Comparison of ENCODE assay signal across 1 cellular context in the genomic region with DNA sequence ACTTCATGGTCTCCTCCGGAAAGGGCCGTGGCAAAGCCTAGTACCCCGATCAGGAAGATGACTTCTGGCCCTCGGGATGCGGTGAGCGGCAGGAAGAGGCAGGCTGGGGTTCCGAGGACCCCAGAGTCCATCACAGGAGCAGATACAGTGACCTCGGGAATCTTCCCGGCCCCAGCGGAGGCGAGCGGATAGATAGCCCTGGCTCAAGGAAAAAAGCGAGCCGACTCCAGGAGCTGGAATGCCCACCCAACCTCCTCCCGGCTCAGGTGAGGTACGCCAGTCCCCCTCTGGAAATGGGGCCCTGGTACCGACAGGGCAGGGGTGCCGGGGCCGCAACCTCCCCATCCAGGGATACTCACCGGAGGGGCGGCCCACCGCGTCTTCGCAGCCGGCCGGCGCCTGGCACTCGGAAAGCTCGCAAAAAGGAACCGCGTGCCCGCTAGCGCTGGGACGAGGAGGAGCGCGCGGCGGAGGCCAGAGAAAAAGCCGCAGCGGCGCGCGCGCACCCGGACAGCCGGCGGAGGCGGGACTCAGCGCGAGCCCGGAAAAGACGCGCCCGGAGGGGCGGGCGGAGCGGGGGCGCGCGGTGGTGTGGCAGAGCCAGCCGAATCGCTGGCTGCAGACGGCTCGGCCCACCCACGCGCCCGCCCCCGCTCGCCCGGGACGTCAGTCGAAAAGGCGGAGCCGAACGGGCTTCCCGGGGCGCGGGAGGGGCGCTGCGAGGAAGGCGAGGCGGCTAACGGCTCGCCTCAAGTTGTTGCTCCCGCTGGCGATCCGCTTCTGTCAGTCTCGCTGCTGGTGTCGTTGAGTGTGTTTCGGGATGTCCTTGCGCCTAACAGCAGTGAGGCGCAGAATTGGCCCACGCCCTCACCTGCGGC.
TF ChIP-seq lines count a peak whose summit lies in the region.

A gene (minus strand): TSS at position 478 of the 878 bp plus-strand sequence. CDS start 49,894 bp downstream, outside the sequence.

TF ChIP-seq in GM23338, 12 proteins besides CTCF, POLR2A, EP300 and RAD21 (continued from another document):
- TF ChIP-seq, protein P1, sequence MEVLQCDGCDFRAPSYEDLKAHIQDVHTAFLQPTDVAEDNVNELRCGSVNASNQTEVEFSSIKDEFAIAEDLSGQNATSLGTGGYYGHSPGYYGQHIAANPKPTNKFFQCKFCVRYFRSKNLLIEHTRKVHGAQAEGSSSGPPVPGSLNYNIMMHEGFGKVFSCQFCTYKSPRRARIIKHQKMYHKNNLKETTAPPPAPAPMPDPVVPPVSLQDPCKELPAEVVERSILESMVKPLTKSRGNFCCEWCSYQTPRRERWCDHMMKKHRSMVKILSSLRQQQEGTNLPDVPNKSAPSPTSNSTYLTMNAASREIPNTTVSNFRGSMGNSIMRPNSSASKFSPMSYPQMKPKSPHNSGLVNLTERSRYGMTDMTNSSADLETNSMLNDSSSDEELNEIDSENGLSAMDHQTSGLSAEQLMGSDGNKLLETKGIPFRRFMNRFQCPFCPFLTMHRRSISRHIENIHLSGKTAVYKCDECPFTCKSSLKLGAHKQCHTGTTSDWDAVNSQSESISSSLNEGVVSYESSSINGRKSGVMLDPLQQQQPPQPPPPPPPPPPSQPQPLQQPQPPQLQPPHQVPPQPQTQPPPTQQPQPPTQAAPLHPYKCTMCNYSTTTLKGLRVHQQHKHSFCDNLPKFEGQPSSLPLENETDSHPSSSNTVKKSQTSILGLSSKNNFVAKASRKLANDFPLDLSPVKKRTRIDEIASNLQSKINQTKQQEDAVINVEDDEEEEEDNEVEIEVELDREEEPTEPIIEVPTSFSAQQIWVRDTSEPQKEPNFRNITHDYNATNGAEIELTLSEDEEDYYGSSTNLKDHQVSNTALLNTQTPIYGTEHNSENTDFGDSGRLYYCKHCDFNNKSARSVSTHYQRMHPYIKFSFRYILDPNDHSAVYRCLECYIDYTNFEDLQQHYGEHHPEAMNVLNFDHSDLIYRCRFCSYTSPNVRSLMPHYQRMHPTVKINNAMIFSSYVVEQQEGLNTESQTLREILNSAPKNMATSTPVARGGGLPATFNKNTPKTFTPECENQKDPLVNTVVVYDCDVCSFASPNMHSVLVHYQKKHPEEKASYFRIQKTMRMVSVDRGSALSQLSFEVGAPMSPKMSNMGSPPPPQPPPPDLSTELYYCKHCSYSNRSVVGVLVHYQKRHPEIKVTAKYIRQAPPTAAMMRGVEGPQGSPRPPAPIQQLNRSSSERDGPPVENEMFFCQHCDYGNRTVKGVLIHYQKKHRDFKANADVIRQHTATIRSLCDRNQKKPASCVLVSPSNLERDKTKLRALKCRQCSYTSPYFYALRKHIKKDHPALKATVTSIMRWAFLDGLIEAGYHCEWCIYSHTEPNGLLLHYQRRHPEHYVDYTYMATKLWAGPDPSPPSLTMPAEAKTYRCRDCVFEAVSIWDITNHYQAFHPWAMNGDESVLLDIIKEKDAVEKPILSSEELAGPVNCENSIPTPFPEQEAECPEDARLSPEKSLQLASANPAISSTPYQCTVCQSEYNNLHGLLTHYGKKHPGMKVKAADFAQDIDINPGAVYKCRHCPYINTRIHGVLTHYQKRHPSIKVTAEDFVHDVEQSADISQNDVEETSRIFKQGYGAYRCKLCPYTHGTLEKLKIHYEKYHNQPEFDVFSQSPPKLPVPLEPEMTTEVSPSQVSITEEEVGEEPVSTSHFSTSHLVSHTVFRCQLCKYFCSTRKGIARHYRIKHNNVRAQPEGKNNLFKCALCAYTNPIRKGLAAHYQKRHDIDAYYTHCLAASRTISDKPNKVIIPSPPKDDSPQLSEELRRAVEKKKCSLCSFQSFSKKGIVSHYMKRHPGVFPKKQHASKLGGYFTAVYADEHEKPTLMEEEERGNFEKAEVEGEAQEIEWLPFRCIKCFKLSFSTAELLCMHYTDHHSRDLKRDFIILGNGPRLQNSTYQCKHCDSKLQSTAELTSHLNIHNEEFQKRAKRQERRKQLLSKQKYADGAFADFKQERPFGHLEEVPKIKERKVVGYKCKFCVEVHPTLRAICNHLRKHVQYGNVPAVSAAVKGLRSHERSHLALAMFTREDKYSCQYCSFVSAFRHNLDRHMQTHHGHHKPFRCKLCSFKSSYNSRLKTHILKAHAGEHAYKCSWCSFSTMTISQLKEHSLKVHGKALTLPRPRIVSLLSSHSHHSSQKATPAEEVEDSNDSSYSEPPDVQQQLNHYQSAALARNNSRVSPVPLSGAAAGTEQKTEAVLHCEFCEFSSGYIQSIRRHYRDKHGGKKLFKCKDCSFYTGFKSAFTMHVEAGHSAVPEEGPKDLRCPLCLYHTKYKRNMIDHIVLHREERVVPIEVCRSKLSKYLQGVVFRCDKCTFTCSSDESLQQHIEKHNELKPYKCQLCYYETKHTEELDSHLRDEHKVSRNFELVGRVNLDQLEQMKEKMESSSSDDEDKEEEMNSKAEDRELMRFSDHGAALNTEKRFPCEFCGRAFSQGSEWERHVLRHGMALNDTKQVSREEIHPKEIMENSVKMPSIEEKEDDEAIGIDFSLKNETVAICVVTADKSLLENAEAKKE (CRISPR knock-in tag; IDR thresholded peaks at IDR 0.05), result no peak
